1 cellular context compared by ENCODE assay signal in the genomic region with DNA sequence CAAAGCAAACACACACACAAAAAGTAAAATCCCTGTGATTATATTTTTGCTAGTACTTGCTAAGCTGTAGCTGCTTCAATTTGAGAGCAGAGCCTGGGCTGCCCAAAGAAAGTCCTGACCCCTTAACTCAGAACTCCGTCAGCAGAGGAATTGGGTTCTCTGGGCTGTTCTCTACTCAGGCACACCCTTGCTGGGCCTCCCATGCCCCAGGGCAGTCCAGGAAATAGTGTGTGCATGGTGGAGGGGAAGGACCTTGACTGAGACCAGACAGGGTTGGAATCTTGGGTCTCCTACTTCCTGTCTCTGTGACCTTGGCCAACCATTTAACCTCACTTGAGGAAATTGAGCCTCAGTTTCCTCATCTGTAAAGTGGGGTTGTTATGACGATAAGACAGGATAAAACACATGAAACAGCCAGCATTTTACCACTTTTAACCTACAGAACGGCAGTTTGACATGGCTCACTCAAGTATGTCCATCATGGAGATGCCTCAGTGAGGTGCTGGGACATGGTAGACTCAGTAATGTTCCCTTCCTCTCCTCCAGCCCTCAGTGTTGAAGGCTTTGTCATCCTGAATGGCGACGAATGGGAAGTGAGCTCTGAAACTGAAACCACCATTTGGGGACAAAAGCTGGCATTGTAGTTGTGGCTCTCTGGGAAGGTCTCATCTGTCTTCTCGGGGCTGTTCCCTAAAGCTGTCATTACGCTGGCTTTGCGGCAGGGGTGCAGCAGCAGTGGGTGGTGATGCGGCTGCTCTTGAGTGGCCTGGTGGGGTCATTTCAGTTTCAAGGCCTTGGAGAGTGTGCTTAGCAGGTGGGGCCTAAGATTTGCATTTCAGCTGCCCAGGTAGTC.
TF ChIP-seq lines count a peak whose summit lies in the region.

No MANE protein-coding gene starts in this region.

TF ChIP-seq in GM12878, 131 proteins besides CTCF, POLR2A, EP300 and RAD21 (continued from another document and continues in another):
- TF ChIP-seq, protein P1, sequence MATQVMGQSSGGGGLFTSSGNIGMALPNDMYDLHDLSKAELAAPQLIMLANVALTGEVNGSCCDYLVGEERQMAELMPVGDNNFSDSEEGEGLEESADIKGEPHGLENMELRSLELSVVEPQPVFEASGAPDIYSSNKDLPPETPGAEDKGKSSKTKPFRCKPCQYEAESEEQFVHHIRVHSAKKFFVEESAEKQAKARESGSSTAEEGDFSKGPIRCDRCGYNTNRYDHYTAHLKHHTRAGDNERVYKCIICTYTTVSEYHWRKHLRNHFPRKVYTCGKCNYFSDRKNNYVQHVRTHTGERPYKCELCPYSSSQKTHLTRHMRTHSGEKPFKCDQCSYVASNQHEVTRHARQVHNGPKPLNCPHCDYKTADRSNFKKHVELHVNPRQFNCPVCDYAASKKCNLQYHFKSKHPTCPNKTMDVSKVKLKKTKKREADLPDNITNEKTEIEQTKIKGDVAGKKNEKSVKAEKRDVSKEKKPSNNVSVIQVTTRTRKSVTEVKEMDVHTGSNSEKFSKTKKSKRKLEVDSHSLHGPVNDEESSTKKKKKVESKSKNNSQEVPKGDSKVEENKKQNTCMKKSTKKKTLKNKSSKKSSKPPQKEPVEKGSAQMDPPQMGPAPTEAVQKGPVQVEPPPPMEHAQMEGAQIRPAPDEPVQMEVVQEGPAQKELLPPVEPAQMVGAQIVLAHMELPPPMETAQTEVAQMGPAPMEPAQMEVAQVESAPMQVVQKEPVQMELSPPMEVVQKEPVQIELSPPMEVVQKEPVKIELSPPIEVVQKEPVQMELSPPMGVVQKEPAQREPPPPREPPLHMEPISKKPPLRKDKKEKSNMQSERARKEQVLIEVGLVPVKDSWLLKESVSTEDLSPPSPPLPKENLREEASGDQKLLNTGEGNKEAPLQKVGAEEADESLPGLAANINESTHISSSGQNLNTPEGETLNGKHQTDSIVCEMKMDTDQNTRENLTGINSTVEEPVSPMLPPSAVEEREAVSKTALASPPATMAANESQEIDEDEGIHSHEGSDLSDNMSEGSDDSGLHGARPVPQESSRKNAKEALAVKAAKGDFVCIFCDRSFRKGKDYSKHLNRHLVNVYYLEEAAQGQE (IDR thresholded peaks at IDR 0.05; ENCODE audit: low read depth, low read length): no peak
- TF ChIP-seq DPF2 (IDR thresholded peaks at IDR 0.05) (0 out of 2 replicates have a peak, but pooled peaks have one; percentile 44), EED (IDR thresholded peaks at IDR 0.05; ENCODE audit: low read depth) (peak; percentile 78), ZNF207 (IDR thresholded peaks at IDR 0.05; ENCODE audit: borderline replicate concordance) (no peak), YY1 (IDR thresholded peaks at IDR 0.05; ENCODE audit: low read depth, low read length) (0 out of 2 replicates have a peak, but pooled peaks have one; percentile 41), RUNX3 (IDR thresholded peaks at IDR 0.05; ENCODE audit: low read length) (peak; percentile 34; the same call in 1 of the 2 replicates), NR2F1 (conservative IDR thresholded peaks at IDR 0.05) (peak; percentile 47; the same call in 1 of the 2 replicates), ESRRA (IDR thresholded peaks at IDR 0.05; ENCODE audit: low read length) (no peak), IRF4 (IDR thresholded peaks at IDR 0.05; ENCODE audit: low read depth, low read length) (peak; percentile 52; the same call in 1 of the 2 replicates), SREBF1 (IDR thresholded peaks at IDR 0.05; ENCODE audit: low read length) (no peak), IKZF2 (IDR thresholded peaks at IDR 0.05) (peak; percentile 82 to 90), MYB (IDR thresholded peaks at IDR 0.05; ENCODE audit: borderline replicate concordance, low read depth, low read length) (no peak), SP1 (IDR thresholded peaks at IDR 0.05; ENCODE audit: low read depth, low read length) (no peak), TCF12 (IDR thresholded peaks at IDR 0.05; ENCODE audit: low read depth, low read length) (no peak), POU2F2 (IDR thresholded peaks at IDR 0.05; ENCODE audit: borderline replicate concordance, low read depth, low read length) (peak; percentile 20; the same call in 1 of the 3 replicates), BHLHE40 (IDR thresholded peaks at IDR 0.05; ENCODE audit: borderline replicate concordance in 1 of 2, low read depth in 2 of 2, low read length in 1 of 2) (peak in 1 of 2 experiments; percentile 35; a peak in 1 of 4 replicates), SKIL (IDR thresholded peaks at IDR 0.05; ENCODE audit: low read depth, poor library complexity, severe bottlenecking) (no peak), NR2C2 (IDR thresholded peaks at IDR 0.05; ENCODE audit: borderline replicate concordance, control insufficient read depth, insufficient read length, low read depth) (no peak), EZH2 (IDR thresholded peaks at IDR 0.05; ENCODE audit: borderline replicate concordance, control insufficient read depth, low read depth, low read length) (no peak), IKZF1 (conservative IDR thresholded peaks at IDR 0.05) (peak; percentile 85), ZBTB4 (CRISPR knock-in tag; IDR thresholded peaks at IDR 0.05) (no peak), RBBP5 (conservative IDR thresholded peaks at IDR 0.05) (no peak), MEF2B (IDR thresholded peaks at IDR 0.05; ENCODE audit: partially characterized antibody, poor library complexity, severe bottlenecking) (peak; percentile 19)
- TF ChIP-seq, protein P2, sequence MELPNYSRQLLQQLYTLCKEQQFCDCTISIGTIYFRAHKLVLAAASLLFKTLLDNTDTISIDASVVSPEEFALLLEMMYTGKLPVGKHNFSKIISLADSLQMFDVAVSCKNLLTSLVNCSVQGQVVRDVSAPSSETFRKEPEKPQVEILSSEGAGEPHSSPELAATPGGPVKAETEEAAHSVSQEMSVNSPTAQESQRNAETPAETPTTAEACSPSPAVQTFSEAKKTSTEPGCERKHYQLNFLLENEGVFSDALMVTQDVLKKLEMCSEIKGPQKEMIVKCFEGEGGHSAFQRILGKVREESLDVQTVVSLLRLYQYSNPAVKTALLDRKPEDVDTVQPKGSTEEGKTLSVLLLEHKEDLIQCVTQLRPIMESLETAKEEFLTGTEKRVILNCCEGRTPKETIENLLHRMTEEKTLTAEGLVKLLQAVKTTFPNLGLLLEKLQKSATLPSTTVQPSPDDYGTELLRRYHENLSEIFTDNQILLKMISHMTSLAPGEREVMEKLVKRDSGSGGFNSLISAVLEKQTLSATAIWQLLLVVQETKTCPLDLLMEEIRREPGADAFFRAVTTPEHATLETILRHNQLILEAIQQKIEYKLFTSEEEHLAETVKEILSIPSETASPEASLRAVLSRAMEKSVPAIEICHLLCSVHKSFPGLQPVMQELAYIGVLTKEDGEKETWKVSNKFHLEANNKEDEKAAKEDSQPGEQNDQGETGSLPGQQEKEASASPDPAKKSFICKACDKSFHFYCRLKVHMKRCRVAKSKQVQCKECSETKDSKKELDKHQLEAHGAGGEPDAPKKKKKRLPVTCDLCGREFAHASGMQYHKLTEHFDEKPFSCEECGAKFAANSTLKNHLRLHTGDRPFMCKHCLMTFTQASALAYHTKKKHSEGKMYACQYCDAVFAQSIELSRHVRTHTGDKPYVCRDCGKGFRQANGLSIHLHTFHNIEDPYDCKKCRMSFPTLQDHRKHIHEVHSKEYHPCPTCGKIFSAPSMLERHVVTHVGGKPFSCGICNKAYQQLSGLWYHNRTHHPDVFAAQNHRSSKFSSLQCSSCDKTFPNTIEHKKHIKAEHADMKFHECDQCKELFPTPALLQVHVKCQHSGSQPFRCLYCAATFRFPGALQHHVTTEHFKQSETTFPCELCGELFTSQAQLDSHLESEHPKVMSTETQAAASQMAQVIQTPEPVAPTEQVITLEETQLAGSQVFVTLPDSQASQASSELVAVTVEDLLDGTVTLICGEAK (IDR thresholded peaks at IDR 0.05; ENCODE audit: borderline replicate concordance): no peak
- TF ChIP-seq, protein P3, sequence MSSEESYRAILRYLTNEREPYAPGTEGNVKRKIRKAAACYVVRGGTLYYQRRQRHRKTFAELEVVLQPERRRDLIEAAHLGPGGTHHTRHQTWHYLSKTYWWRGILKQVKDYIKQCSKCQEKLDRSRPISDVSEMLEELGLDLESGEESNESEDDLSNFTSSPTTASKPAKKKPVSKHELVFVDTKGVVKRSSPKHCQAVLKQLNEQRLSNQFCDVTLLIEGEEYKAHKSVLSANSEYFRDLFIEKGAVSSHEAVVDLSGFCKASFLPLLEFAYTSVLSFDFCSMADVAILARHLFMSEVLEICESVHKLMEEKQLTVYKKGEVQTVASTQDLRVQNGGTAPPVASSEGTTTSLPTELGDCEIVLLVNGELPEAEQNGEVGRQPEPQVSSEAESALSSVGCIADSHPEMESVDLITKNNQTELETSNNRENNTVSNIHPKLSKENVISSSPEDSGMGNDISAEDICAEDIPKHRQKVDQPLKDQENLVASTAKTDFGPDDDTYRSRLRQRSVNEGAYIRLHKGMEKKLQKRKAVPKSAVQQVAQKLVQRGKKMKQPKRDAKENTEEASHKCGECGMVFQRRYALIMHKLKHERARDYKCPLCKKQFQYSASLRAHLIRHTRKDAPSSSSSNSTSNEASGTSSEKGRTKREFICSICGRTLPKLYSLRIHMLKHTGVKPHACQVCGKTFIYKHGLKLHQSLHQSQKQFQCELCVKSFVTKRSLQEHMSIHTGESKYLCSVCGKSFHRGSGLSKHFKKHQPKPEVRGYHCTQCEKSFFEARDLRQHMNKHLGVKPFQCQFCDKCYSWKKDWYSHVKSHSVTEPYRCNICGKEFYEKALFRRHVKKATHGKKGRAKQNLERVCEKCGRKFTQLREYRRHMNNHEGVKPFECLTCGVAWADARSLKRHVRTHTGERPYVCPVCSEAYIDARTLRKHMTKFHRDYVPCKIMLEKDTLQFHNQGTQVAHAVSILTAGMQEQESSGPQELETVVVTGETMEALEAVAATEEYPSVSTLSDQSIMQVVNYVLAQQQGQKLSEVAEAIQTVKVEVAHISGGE (CRISPR knock-in tag; IDR thresholded peaks at IDR 0.05): no peak
- TF ChIP-seq, protein P4, sequence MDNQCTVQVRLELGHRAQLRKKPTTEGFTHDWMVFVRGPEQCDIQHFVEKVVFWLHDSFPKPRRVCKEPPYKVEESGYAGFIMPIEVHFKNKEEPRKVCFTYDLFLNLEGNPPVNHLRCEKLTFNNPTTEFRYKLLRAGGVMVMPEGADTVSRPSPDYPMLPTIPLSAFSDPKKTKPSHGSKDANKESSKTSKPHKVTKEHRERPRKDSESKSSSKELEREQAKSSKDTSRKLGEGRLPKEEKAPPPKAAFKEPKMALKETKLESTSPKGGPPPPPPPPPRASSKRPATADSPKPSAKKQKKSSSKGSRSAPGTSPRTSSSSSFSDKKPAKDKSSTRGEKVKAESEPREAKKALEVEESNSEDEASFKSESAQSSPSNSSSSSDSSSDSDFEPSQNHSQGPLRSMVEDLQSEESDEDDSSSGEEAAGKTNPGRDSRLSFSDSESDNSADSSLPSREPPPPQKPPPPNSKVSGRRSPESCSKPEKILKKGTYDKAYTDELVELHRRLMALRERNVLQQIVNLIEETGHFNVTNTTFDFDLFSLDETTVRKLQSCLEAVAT (IDR thresholded peaks at IDR 0.05): no peak
- TF ChIP-seq, protein P5, sequence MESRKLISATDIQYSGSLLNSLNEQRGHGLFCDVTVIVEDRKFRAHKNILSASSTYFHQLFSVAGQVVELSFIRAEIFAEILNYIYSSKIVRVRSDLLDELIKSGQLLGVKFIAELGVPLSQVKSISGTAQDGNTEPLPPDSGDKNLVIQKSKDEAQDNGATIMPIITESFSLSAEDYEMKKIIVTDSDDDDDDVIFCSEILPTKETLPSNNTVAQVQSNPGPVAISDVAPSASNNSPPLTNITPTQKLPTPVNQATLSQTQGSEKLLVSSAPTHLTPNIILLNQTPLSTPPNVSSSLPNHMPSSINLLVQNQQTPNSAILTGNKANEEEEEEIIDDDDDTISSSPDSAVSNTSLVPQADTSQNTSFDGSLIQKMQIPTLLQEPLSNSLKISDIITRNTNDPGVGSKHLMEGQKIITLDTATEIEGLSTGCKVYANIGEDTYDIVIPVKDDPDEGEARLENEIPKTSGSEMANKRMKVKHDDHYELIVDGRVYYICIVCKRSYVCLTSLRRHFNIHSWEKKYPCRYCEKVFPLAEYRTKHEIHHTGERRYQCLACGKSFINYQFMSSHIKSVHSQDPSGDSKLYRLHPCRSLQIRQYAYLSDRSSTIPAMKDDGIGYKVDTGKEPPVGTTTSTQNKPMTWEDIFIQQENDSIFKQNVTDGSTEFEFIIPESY (IDR thresholded peaks at IDR 0.05): peak; percentile 76; the same call in 1 of the 2 replicates
- TF ChIP-seq, protein P6, sequence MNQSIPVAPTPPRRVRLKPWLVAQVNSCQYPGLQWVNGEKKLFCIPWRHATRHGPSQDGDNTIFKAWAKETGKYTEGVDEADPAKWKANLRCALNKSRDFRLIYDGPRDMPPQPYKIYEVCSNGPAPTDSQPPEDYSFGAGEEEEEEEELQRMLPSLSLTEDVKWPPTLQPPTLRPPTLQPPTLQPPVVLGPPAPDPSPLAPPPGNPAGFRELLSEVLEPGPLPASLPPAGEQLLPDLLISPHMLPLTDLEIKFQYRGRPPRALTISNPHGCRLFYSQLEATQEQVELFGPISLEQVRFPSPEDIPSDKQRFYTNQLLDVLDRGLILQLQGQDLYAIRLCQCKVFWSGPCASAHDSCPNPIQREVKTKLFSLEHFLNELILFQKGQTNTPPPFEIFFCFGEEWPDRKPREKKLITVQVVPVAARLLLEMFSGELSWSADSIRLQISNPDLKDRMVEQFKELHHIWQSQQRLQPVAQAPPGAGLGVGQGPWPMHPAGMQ (IDR thresholded peaks at IDR 0.05; ENCODE audit: borderline replicate concordance): no peak
